Comparison of ENCODE assay signal across 29 cellular contexts in genomic region chr2:20560891-20561702, GRCh38.
DNase-seq lines count a peak whose midpoint lies in the region; ATAC-seq, FAIRE-seq and TF ChIP-seq lines count a peak whose summit lies in the region.
"Had no signal": no experiment of that assay in that cellular context is flagged by ENCODE, and none has a peak within 500 bp of the region (broad histone marks: within the 10 kb centered on the region; RNA-seq: fewer than 3 reads in every experiment).

No MANE protein-coding gene starts in this region.

- H2BK12ac ChIP-seq in mesenchymal stem cell (ENCODE audit: low read length in 2 of 2): peak overlapping the region; percentile 29 to 66

- no peak overlapping the region for H3K4me3 Mint-ChIP-seq in MCF 10A (ENCODE audit: unreplicated experiment)
- H3K4me3 Mint-ChIP-seq: central memory CD8-positive, alpha-beta T cell; IgD-negative memory B cell; memory B cell; naive thymus-derived CD4-positive, alpha-beta T cell had no signal

- DNase-seq in MCF 10A (ENCODE audit: unreplicated experiment) (peak; percentile 57), breast epithelium (ENCODE audit: low spot score in 2 of 2) (no peak), K562 (ENCODE audit: extremely low read depth in 1 of 4, low spot score in 3 of 4) (no peak), mesenchymal stem cell (no peak), urothelium cell line (ENCODE audit: low spot score) (no peak), upper lobe of right lung (no peak)
- DNase-seq: activated CD4-positive, alpha-beta T cell treated with anti-CD3 and anti-CD28 coated beads for 1 hour; activated naive CD4-positive, alpha-beta T cell treated with Interleukin-2 at 50 U/mL for 16 hours; activated T-cell treated with anti-CD3 and anti-CD28 coated beads, Interleukin-2, amount 50 U/mL, for 48 hours; amygdala; effector memory CD4-positive, alpha-beta T cell; naive thymus-derived CD4-positive, alpha-beta T cell; NCI-H1436 treated with DMSO at 0.1 percent for 48 hours; NCI-H2227 treated with DMSO at 0.1 percent for 48 hours; NCI-H82; OCI-M1; ovary; Right ventricle myocardium superior; stomach; T-helper 1 cell; upper lobe of left lung had no signal

- TF ChIP-seq EP300 in K562 (IDR thresholded peaks at IDR 0.05; ENCODE audit: low read length): no peak

- in situ Hi-C loops in K562 (cut with MboI): no loop called here

- H3K27me3 Mint-ChIP-seq in MCF 10A (ENCODE audit: insufficient read depth, unreplicated experiment): no peaks in the 10 kb centered on the region

- no peaks in the 10 kb centered on the region for H3K9me3 ChIP-seq in breast epithelium
- no peaks in the 10 kb centered on the region for H3K9me3 ChIP-seq in K562 (replicated peaks; ENCODE audit: control insufficient read depth, insufficient read depth, low read depth, low read length)
- no peaks in the 10 kb centered on the region for H3K9me3 ChIP-seq in mesenchymal stem cell (ENCODE audit: control insufficient read depth, low read length)
- H3K9me3 ChIP-seq in upper lobe of right lung: no peaks in the 10 kb centered on the region
- H3K9me3 ChIP-seq: ovary, right atrium auricular region, stomach, upper lobe of left lung had no signal

- whole genome bisulfite sequencing in K562 (ENCODE audit: insufficient coverage, low coverage, missing lambda C conversion rate): 23% methylated on average over 6 of the region's 6 CpGs
- WGBS in mesenchymal stem cell: 75% methylated on average over 4 of the region's 6 CpGs

- H3K79me1 ChIP-seq in mesenchymal stem cell (replicated peaks; ENCODE audit: low read length, poor library complexity, severe bottlenecking): no peaks in the 10 kb centered on the region

- FAIRE-seq in K562 (lab: Jason Lieb, UNC) (no peak), urothelium cell line (lab: Jason Lieb, UNC) (peak; percentile 40)
- FAIRE-seq: A204.1, TTC549 had no signal

- no peak overlapping the region for H3K4ac ChIP-seq in mesenchymal stem cell (ENCODE audit: low read depth in 1 of 2, low read length in 2 of 2)

- H3K4me2 ChIP-seq in K562 (ENCODE audit: insufficient read depth, low read length): no peak overlapping the region
- no peak overlapping the region for H3K4me2 ChIP-seq in mesenchymal stem cell (ENCODE audit: low read length, poor library complexity, severe bottlenecking)

- TF ChIP-seq POLR2A in breast epithelium (IDR thresholded peaks at IDR 0.05) (no peak), K562 (conservative IDR thresholded peaks at IDR 0.05) (no peak)

- peak overlapping the region; percentile 45 for H2BK120ac ChIP-seq in mesenchymal stem cell (ENCODE audit: low read depth, low read length)

- no peaks in the 10 kb centered on the region for H3K9me3 Mint-ChIP-seq in MCF 10A (ENCODE audit: unreplicated experiment)
- H3K9me3 Mint-ChIP-seq: central memory CD8-positive, alpha-beta T cell had no signal

- H3K23ac ChIP-seq in mesenchymal stem cell (ENCODE audit: low read length in 2 of 2): peak overlapping the region in 1 of 2 experiments; percentile 9

- H3K27ac ChIP-seq in breast epithelium (no peak overlapping the region), K562 (ENCODE audit: extremely low read depth, low read depth, low read length) (no peak overlapping the region), mesenchymal stem cell (ENCODE audit: low read length, poor library complexity, severe bottlenecking) (no peak overlapping the region), upper lobe of right lung (no peak overlapping the region)
- H3K27ac ChIP-seq: ovary, right atrium auricular region, stomach, upper lobe of left lung had no signal

- no peak overlapping the region for H3K4me3 ChIP-seq in breast epithelium
- no peak overlapping the region for H3K4me3 ChIP-seq in K562
- H3K4me3 ChIP-seq in mesenchymal stem cell (ENCODE audit: insufficient read depth in 1 of 2, low read depth in 1 of 2, low read length in 2 of 2): no peak overlapping the region
- no peak overlapping the region for H3K4me3 ChIP-seq in upper lobe of right lung
- H3K4me3 ChIP-seq: ovary, right atrium auricular region, stomach, upper lobe of left lung had no signal

- H3K79me2 ChIP-seq in K562 (ENCODE audit: control insufficient read depth, insufficient read depth, low read length): no peaks in the 10 kb centered on the region

- H3K4me1 ChIP-seq in breast epithelium: no peaks in the 10 kb centered on the region
- peaks cover 0 to 12% of the 10 kb centered on the region in 2 experiments; a peak in 3 of 5 replicates for H3K4me1 ChIP-seq in K562 (replicated peaks in 1 of 2; ENCODE audit: control insufficient read depth in 2 of 2, insufficient read depth in 2 of 2, low read length in 2 of 2)
- H3K4me1 ChIP-seq in mesenchymal stem cell (ENCODE audit: control insufficient read depth, insufficient read depth, low read depth, low read length): peaks cover 37% of the 10 kb centered on the region
- H3K4me1 ChIP-seq in upper lobe of right lung: no peaks in the 10 kb centered on the region
- H3K4me1 ChIP-seq: right atrium auricular region, upper lobe of left lung had no signal

- POLR2A ChIA-PET in MCF 10A (lab: Yijun Ruan, JAX): interaction anchor here (0.7 to 1.3 kb wide), 2 partner anchors 13 to 17 kb away, joined by 3 to 6 read pairs; no protein-coding TSS in a partner anchor
- POLR2A ChIA-PET in K562 (lab: Yijun Ruan, JAX): interaction anchor here (1.4 to 1.7 kb wide), 2 partner anchors 11 to 18 kb away, joined by 3 to 9 read pairs; no protein-coding TSS in a partner anchor

- H3K9me1 ChIP-seq in K562 (ENCODE audit: control insufficient read depth, insufficient read depth, low read length): no peaks in the 10 kb centered on the region

- TF ChIP-seq CTCF in MCF 10A (IDR thresholded peaks at IDR 0.05; ENCODE audit: unreplicated experiment): no peak
- TF ChIP-seq CTCF in breast epithelium (IDR thresholded peaks at IDR 0.05): no peak
- TF ChIP-seq CTCF in K562 (IDR thresholded peaks at IDR 0.05 in 2 of 3, conservative IDR thresholded peaks at IDR 0.05 in 1 of 3; ENCODE audit: insufficient read depth in 2 of 3, low read depth in 1 of 3, low read length in 3 of 3): no peak
- TF ChIP-seq CTCF in upper lobe of right lung (IDR thresholded peaks at IDR 0.05): no peak

- no peaks in the 10 kb centered on the region for H4K20me1 ChIP-seq in K562 (replicated peaks; ENCODE audit: control insufficient read depth, insufficient read depth, low read length)

- no peak overlapping the region for H4K8ac ChIP-seq in mesenchymal stem cell (ENCODE audit: low read length)

- H3K4me1 Mint-ChIP-seq in MCF 10A (ENCODE audit: insufficient read depth, unreplicated experiment): peaks cover 17% of the 10 kb centered on the region
- H3K4me1 Mint-ChIP-seq: central memory CD8-positive, alpha-beta T cell; IgD-negative memory B cell; memory B cell; naive thymus-derived CD4-positive, alpha-beta T cell had no signal

- H3K9ac ChIP-seq in K562 (ENCODE audit: insufficient read depth in 1 of 2, low read depth in 2 of 2, low read length in 2 of 2): no peak overlapping the region
- H3K9ac ChIP-seq in mesenchymal stem cell (ENCODE audit: low read length): no peak overlapping the region

- intact Hi-C loops in MCF 10A (cut with micrococcal nuclease) (no loop called here), breast epithelium (cut with DNase I; ENCODE audit: low total_unique reads) (no loop called here), K562 (cut with micrococcal nuclease) (no loop called here), upper lobe of right lung (cut with DNase I) (no loop called here)

- H3K36me3 ChIP-seq in breast epithelium (no peaks in the 10 kb centered on the region), K562 (ENCODE audit: control insufficient read depth, insufficient read depth, low read length) (no peaks in the 10 kb centered on the region), mesenchymal stem cell (ENCODE audit: control insufficient read depth in 1 of 2, insufficient read depth in 2 of 2, low read depth in 1 of 2, low read length in 2 of 2) (no peaks in the 10 kb centered on the region), upper lobe of right lung (no peaks in the 10 kb centered on the region)
- H3K36me3 ChIP-seq: ovary, right atrium auricular region, stomach, upper lobe of left lung had no signal

- no peak for TF ChIP-seq RAD21 in K562 (CRISPR knock-in tag; conservative IDR thresholded peaks at IDR 0.05 in 1 of 2, IDR thresholded peaks at IDR 0.05 in 1 of 2)

- no TSS peak for BruUV-seq in MCF 10A (replicated peaks; lab: Mats Ljungman, UMichigan)
- no TSS peak for BruUV-seq in K562 (replicated peaks; lab: Mats Ljungman, UMichigan)

- H3K18ac ChIP-seq in mesenchymal stem cell (ENCODE audit: low read depth in 1 of 2, low read length in 2 of 2): peak overlapping the region; percentile 40 to 58

- peak overlapping the region in 1 of 2 experiments; percentile 62 for H3K14ac ChIP-seq in mesenchymal stem cell (ENCODE audit: low read length in 2 of 2)

- H3K27me3 ChIP-seq in breast epithelium: no peaks in the 10 kb centered on the region
- peaks cover 0 to 46% of the 10 kb centered on the region in 2 experiments; a peak in 2 of 5 replicates for H3K27me3 ChIP-seq in K562 (ENCODE audit: control insufficient read depth in 2 of 2, insufficient read depth in 2 of 2, low read length in 2 of 2)
- no peaks in the 10 kb centered on the region for H3K27me3 ChIP-seq in mesenchymal stem cell (ENCODE audit: control insufficient read depth in 1 of 2, insufficient read depth in 1 of 2, low read length in 2 of 2)
- H3K27me3 ChIP-seq in upper lobe of right lung: no peaks in the 10 kb centered on the region
- H3K27me3 ChIP-seq: ovary, right atrium auricular region, stomach, upper lobe of left lung had no signal

- CTCF ChIA-PET in MCF 10A (lab: Yijun Ruan, JAX) (interaction anchor here (0.6 to 1.4 kb wide), 2 partner anchors 100 to 113 kb away, joined by 3 to 5 read pairs; no protein-coding TSS in a partner anchor), K562 (lab: Yijun Ruan, JAX; ENCODE audit: low intra/inter-chr PET ratio) (no interaction called here)

- no peak overlapping the region for H2AFZ ChIP-seq in K562 (ENCODE audit: low read depth, low read length)
- no peak overlapping the region for H2AFZ ChIP-seq in mesenchymal stem cell (ENCODE audit: low read depth, low read length)

- H3K27ac Mint-ChIP-seq in MCF 10A (ENCODE audit: low read depth, unreplicated experiment): no peak overlapping the region
- H3K27ac Mint-ChIP-seq: IgD-negative memory B cell; memory B cell; naive thymus-derived CD4-positive, alpha-beta T cell had no signal

- H2AK5ac ChIP-seq in mesenchymal stem cell (ENCODE audit: low read length, severe bottlenecking): peak overlapping the region; percentile 53

- peak overlapping the region; percentile 64 for H4K91ac ChIP-seq in mesenchymal stem cell (ENCODE audit: low read length)

- H3K36me3 Mint-ChIP-seq in MCF 10A (ENCODE audit: insufficient read depth, unreplicated experiment): no peaks in the 10 kb centered on the region
- H3K36me3 Mint-ChIP-seq: IgD-negative memory B cell; memory B cell; naive thymus-derived CD4-positive, alpha-beta T cell had no signal

- H2BK5ac ChIP-seq in mesenchymal stem cell (ENCODE audit: low read depth, low read length, poor library complexity, severe bottlenecking): no peak overlapping the region

- no peak overlapping the region for H2BK15ac ChIP-seq in mesenchymal stem cell (ENCODE audit: low read depth, poor library complexity, severe bottlenecking)

- ATAC-seq in K562: no peak; the same call in 2 of the 3 replicates
- ATAC-seq in GM19395 (IDR thresholded peaks at IDR 0.05; ENCODE audit: unreplicated experiment): no peak
- ATAC-seq in upper lobe of right lung: no peak
- ATAC-seq in HG02840 (IDR thresholded peaks at IDR 0.05; ENCODE audit: low FRiP score, unreplicated experiment): no peak
- ATAC-seq: naive thymus-derived CD4-positive, alpha-beta T cell had no signal
